24 cellular contexts compared by ENCODE assay signal in the genomic region with DNA sequence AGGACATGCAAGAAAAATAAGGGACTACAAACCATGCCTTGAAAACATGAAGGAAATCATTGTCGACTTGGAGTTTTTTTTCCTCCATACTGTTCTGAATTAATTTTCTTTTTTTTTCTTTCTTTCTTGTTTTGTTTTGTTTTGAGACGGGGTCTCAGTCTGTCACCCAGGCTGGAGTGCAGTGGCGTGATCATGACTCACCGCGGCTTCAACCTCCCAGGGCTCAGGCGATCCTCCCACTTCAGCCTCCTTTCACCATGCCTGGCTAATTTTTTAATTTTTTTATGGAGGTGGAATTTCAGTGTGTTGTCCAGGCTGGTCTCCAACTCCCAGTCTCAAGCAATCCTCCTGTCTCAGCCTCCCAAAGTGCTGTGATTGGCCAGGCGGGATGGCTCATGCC. TPM values are rescaled to one million over a fixed set of nuclear protein-coding genes. Genes with fewer than 3 reads are reported as not detected.
DNase-seq lines count a peak whose midpoint lies in the region; ATAC-seq, FAIRE-seq and TF ChIP-seq lines count a peak whose summit lies in the region.
"Had no signal": no experiment of that assay in that cellular context is flagged by ENCODE, and none has a peak within 500 bp of the region (broad histone marks: within the 10 kb centered on the region; RNA-seq: fewer than 3 reads in every experiment).

No MANE protein-coding gene starts in this region.

- H3K36me3 ChIP-seq in HEK293 (ENCODE audit: control insufficient read depth in 2 of 2, insufficient read depth in 1 of 2, low read length in 2 of 2) (no peaks in the 10 kb centered on the region), HepG2 (replicated peaks in 1 of 2; ENCODE audit: control insufficient read depth in 1 of 2, insufficient read depth in 2 of 2, low read length in 2 of 2) (no peaks in the 10 kb centered on the region), spleen (no peaks in the 10 kb centered on the region), thyroid gland (no peaks in the 10 kb centered on the region)
- H3K36me3 ChIP-seq: BE2C; BLaER1 treated with 17β-estradiol and CSF1 and Interleukin-3, amounts not matched to agents 10 nM and 100 nM had no signal

- no peak for TF ChIP-seq CTCF in HEK293 (tag by site-specific recombination; IDR thresholded peaks at IDR 0.05)
- TF ChIP-seq CTCF in HepG2 (CRISPR knock-in tag; IDR thresholded peaks at IDR 0.05): no peak
- TF ChIP-seq CTCF in spleen (IDR thresholded peaks at IDR 0.05 in 8 of 11, conservative IDR thresholded peaks at IDR 0.05 in 3 of 11): no peak
- TF ChIP-seq CTCF in CD14-positive monocyte (IDR thresholded peaks at IDR 0.05): no peak
- no peak for TF ChIP-seq CTCF in thyroid gland (IDR thresholded peaks at IDR 0.05)

- intact Hi-C loops in HepG2 (cut with micrococcal nuclease; ENCODE audit: unreplicated experiment): loop anchor here (10.0 kb wide), 1 partner anchor 52 kb away; no protein-coding TSS in a partner anchor
- intact Hi-C loops in spleen (cut with DNase I; ENCODE audit: low total_unique reads): no loop called here
- intact Hi-C loops in CD14-positive monocyte (cut with micrococcal nuclease): no loop called here
- intact Hi-C loops in thyroid gland (cut with DNase I): no loop called here

- H3K27ac ChIP-seq in HEK293 (ENCODE audit: extremely low read depth, low read depth, low read length): no peak overlapping the region
- no peak overlapping the region for H3K27ac ChIP-seq in HepG2 (ENCODE audit: extremely low read length, insufficient read depth, low read length)
- no peak overlapping the region for H3K27ac ChIP-seq in spleen
- no peak overlapping the region for H3K27ac ChIP-seq in thyroid gland
- H3K27ac ChIP-seq: A549; BLaER1 treated with 17β-estradiol and CSF1 and Interleukin-3, amounts not matched to agents 10 nM and 100 nM; GM23248 had no signal

- no peaks in the 10 kb centered on the region for H3K9me3 ChIP-seq in HEK293 (ENCODE audit: control insufficient read depth, insufficient read depth, low read depth, low read length)
- no peaks in the 10 kb centered on the region for H3K9me3 ChIP-seq in HepG2 (ENCODE audit: low read length)
- no peaks in the 10 kb centered on the region for H3K9me3 ChIP-seq in spleen
- no peaks in the 10 kb centered on the region for H3K9me3 ChIP-seq in thyroid gland
- H3K9me3 ChIP-seq: A549; BE2C; BLaER1 treated with 17β-estradiol and CSF1 and Interleukin-3, amounts not matched to agents 10 nM and 100 nM had no signal

- no peaks in the 10 kb centered on the region for H4K20me1 ChIP-seq in HepG2 (ENCODE audit: insufficient read depth, low read length)
- H4K20me1 ChIP-seq: BLaER1 treated with 17β-estradiol and CSF1 and Interleukin-3, amounts not matched to agents 10 nM and 100 nM had no signal

- in situ Hi-C loops in HepG2 (cut with HindIII; ENCODE audit: extremely low pct_ligation_motif_present, low pct_unique_long_range_greater_than_20kb): no loop called here

- no TSS peak for BruUV-seq in HepG2 (replicated peaks; lab: Mats Ljungman, UMichigan)

- H3K4me1 ChIP-seq in HEK293 (ENCODE audit: control insufficient read depth, insufficient read depth, low read length): no peaks in the 10 kb centered on the region
- H3K4me1 ChIP-seq in HepG2 (ENCODE audit: insufficient read depth, low read length): peaks cover 17% of the 10 kb centered on the region; the same call in 1 of the 2 replicates
- H3K4me1 ChIP-seq in spleen: no peaks in the 10 kb centered on the region
- H3K4me1 ChIP-seq in thyroid gland: no peaks in the 10 kb centered on the region
- H3K4me1 ChIP-seq: BE2C had no signal

- 0 out of 2 replicates have a peak overlapping the region, but pooled peaks have one; percentile 30 for H3K4me2 ChIP-seq in HepG2 (ENCODE audit: low read depth, low read length)
- H3K4me2 ChIP-seq: A549; BLaER1 treated with 17β-estradiol and CSF1 and Interleukin-3, amounts not matched to agents 10 nM and 100 nM had no signal

- no peak overlapping the region for H2AFZ ChIP-seq in HepG2 (ENCODE audit: low read length)
- H2AFZ ChIP-seq: GM23248 had no signal

- no peaks in the 10 kb centered on the region for H3K27me3 ChIP-seq in HepG2 (ENCODE audit: control insufficient read depth in 1 of 2, insufficient read depth in 2 of 2, low read length in 2 of 2)
- no peaks in the 10 kb centered on the region for H3K27me3 ChIP-seq in spleen (replicated peaks in 1 of 7)
- no peaks in the 10 kb centered on the region for H3K27me3 ChIP-seq in thyroid gland
- H3K27me3 ChIP-seq: BE2C; BLaER1 treated with 17β-estradiol and CSF1 and Interleukin-3, amounts not matched to agents 10 nM and 100 nM had no signal

- peaks cover 0 to 4% (median 0%) of the 10 kb centered on the region in 7 donors for H3K9me3 Mint-ChIP-seq in CD14-positive monocyte
- H3K9me3 Mint-ChIP-seq: CD4-positive, alpha-beta memory T cell had no signal

- no peak overlapping the region for H3K4me3 ChIP-seq in HEK293 (ENCODE audit: low read depth, low read length)
- no peak overlapping the region for H3K4me3 ChIP-seq in HepG2 (replicated peaks in 1 of 3; ENCODE audit: insufficient read depth in 1 of 3, low read depth in 2 of 3, low read length in 3 of 3)
- H3K4me3 ChIP-seq in spleen: no peak overlapping the region
- no peak overlapping the region for H3K4me3 ChIP-seq in thyroid gland (replicated peaks in 1 of 3)
- H3K4me3 ChIP-seq: A549; BLaER1 treated with 17β-estradiol and CSF1 and Interleukin-3, amounts not matched to agents 10 nM and 100 nM; GM23248 had no signal

- no peak overlapping the region for H3K4me3 Mint-ChIP-seq in CD14-positive monocyte
- H3K4me3 Mint-ChIP-seq: CD4-positive, alpha-beta memory T cell had no signal

- TF ChIP-seq RAD21 in HepG2 (CRISPR knock-in tag; IDR thresholded peaks at IDR 0.05): no peak

- TF ChIP-seq EP300 in HepG2 (IDR thresholded peaks at IDR 0.05; ENCODE audit: low read depth in 2 of 2, low read length in 2 of 2) (no peak), HepG2 (CRISPR knock-in tag; IDR thresholded peaks at IDR 0.05; ENCODE audit: borderline replicate concordance) (no peak)

- DNase-seq in HepG2 (ENCODE audit: low spot score): no peak
- DNase-seq in spleen: peak; percentile 15
- no peak for DNase-seq in activated gamma-delta T cell treated with Interleukin-2 at 50 U/mL for 16 hours
- no peak for DNase-seq in CD14-positive monocyte (ENCODE audit: low spot score)
- DNase-seq in thyroid gland: no peak
- DNase-seq: 8988T; ACHN; AML-193; BE2C; Calu3; CD4-positive, alpha-beta memory T cell; COR-L47; DMS53; DMS79 treated with DMSO at 0.1 percent for 48 hours; GM23248; H7; HCEC 1CT had no signal

- CTCF ChIA-PET in HEK293 (lab: Yijun Ruan, JAX): no interaction called here
- CTCF ChIA-PET in HepG2 (lab: Yijun Ruan, JAX; ENCODE audit: low intra/inter-chr PET ratio, low total read pairs): no interaction called here

- H3K4me1 Mint-ChIP-seq in CD14-positive monocyte: no peaks in the 10 kb centered on the region
- H3K4me1 Mint-ChIP-seq: CD4-positive, alpha-beta memory T cell had no signal

- no peak overlapping the region for H3K27ac Mint-ChIP-seq in CD14-positive monocyte

- FAIRE-seq in HepG2 (lab: Jason Lieb, UNC): no peak
- FAIRE-seq: A549, G401.6, GM12892, GM19239, H1 had no signal

- no peaks in the 10 kb centered on the region for H3K36me3 Mint-ChIP-seq in CD14-positive monocyte
- H3K36me3 Mint-ChIP-seq: CD4-positive, alpha-beta memory T cell had no signal

- no peak for ATAC-seq in HepG2
- ATAC-seq: A549 had no signal

- no peaks in the 10 kb centered on the region for H3K79me2 ChIP-seq in HepG2 (ENCODE audit: insufficient read depth, low read length)

- H3K9ac ChIP-seq in HepG2 (ENCODE audit: insufficient read depth, low read depth, low read length): no peak overlapping the region
- H3K9ac ChIP-seq: BLaER1 treated with 17β-estradiol and CSF1 and Interleukin-3, amounts not matched to agents 10 nM and 100 nM; GM23248 had no signal

- no peak for TF ChIP-seq POLR2A in HepG2 (IDR thresholded peaks at IDR 0.05; ENCODE audit: insufficient read depth in 1 of 2, low read depth in 2 of 2, low read length in 2 of 2)
- no peak for TF ChIP-seq POLR2A in spleen (IDR thresholded peaks at IDR 0.05)
- TF ChIP-seq POLR2A in thyroid gland (IDR thresholded peaks at IDR 0.05): no peak

- POLR2A ChIA-PET in HEK293 (lab: Yijun Ruan, JAX): interaction anchor here (0.7 kb wide), 1 partner anchor 180 kb away, joined by 4 read pairs; no protein-coding TSS in a partner anchor
- POLR2A ChIA-PET in HepG2 (lab: Yijun Ruan, JAX): no interaction called here

- 78% methylated on average over 7 of the region's 7 CpGs for WGBS in HepG2 (ENCODE audit: low lambda C conversion rate)
- 89 to 98% (median 93%) methylated on average over 7 of the region's 7 CpGs for WGBS in spleen, 5 donors
- 94 to 95% methylated on average over 7 of the region's 7 CpGs for WGBS in thyroid gland, 2 donors

- H3K27me3 Mint-ChIP-seq in CD14-positive monocyte (ENCODE audit: low read depth in 3 of 3): peaks cover 0 to 1% (median 1%) of the 10 kb centered on the region in 3 donors
- H3K27me3 Mint-ChIP-seq: CD4-positive, alpha-beta memory T cell had no signal

TF ChIP-seq in HepG2, 621 proteins besides CTCF, POLR2A, EP300 and RAD21 (continues in another document):
- TF ChIP-seq CENPX (CRISPR knock-in tag; IDR thresholded peaks at IDR 0.05): no peak
- TF ChIP-seq KAT8 (CRISPR knock-in tag; IDR thresholded peaks at IDR 0.05): no peak

RNA-seq across cellular contexts. Expression of gene UCMA, which starts 11.6 kb away (rescaled TPM):
- total RNA-seq in HepG2 (2016; rRNA removed; fragmentation: Illumina TruSeq; extraction: Trizol) (not detected in 2 replicates), spleen (not detected), thyroid gland (not detected)
- total RNA-seq in HepG2 (2016; cell fraction: cytosol; rRNA removed; fragmentation: Illumina TruSeq; extraction: Trizol; ENCODE audit: low read depth): not detected in 2 replicates
- total RNA-seq in HepG2 (2016; cell fraction: insoluble cytoplasmic fraction; rRNA removed; fragmentation: Illumina TruSeq; extraction: Trizol): not detected in 2 replicates
- not detected in 2 replicates for total RNA-seq in HepG2 (2016; cell fraction: membrane; rRNA removed; fragmentation: Illumina TruSeq; extraction: Trizol)
- total RNA-seq in HepG2 (2016; cell fraction: nucleus; rRNA removed; fragmentation: Illumina TruSeq; extraction: Trizol): not detected in 2 replicates
- polyA plus RNA-seq in HepG2 (2011; rRNA removed) (not detected in 2 replicates), spleen (not detected), CD14-positive monocyte (not detected)
- polyA plus RNA-seq in HepG2 (2011; cell fraction: cytosol; rRNA removed): not detected in 2 replicates
- not detected in 2 replicates for polyA plus RNA-seq in HepG2 (2011; cell fraction: nucleus; rRNA removed)
- polyA plus RNA-seq in HepG2 (2012): not detected in 2 replicates
- polyA plus RNA-seq in HepG2 (2016; cell fraction: cytosol; fragmentation: Illumina TruSeq; extraction: Trizol; ENCODE audit: low read depth): not detected in 2 replicates
- not detected in 2 replicates for polyA plus RNA-seq in HepG2 (2016; cell fraction: insoluble cytoplasmic fraction; fragmentation: Illumina TruSeq; extraction: Trizol; ENCODE audit: low read depth)
- not detected in 2 replicates for polyA plus RNA-seq in HepG2 (2016; cell fraction: membrane; fragmentation: Illumina TruSeq; extraction: Trizol; ENCODE audit: low read depth)
- polyA plus RNA-seq in HepG2 (2016; cell fraction: nucleus; fragmentation: Illumina TruSeq; extraction: Trizol; ENCODE audit: insufficient read depth, low read depth): not detected in 2 replicates
- polyA minus RNA-seq in HepG2 (2011; rRNA and poly(A)+ RNA removed; ENCODE audit: low replicate concordance): not detected in 2 replicates
- not detected in 2 replicates for polyA minus RNA-seq in HepG2 (2011; cell fraction: cytosol; rRNA and poly(A)+ RNA removed)
- polyA minus RNA-seq in HepG2 (2011; cell fraction: nucleus; rRNA and poly(A)+ RNA removed): not detected in 2 replicates
- total RNA-seq: Calu3; CD4-positive, alpha-beta memory T cell; GM23248; H7 had no signal
- polyA plus RNA-seq: A549; CD4-positive, alpha-beta memory T cell; GM23248 had no signal
